In the genomic region with DNA sequence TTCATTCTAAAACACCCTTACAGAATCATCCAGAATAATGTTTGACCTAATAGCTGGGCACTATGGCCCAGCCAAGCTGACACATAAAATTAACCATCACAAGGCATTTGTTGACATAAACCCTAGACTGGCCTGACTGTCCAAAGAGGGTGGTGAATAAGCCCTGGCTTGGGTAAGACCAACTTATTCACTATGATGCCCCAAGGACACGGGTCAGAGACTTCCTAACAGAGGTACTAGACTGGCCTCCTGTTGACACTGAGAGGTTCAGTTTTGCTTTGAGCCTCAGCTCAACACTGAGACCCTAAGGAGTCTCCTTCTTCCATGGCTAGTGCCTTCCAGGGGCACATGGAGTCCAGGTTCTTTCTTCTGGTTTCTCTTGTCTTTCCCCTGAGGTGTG, we compare ENCODE assay signal across 27 cellular contexts.
"Had no signal": no experiment of that assay in that cellular context is flagged by ENCODE, and none has a peak within 500 bp of the region (broad histone marks: within the 10 kb centered on the region; RNA-seq: fewer than 3 reads in every experiment).

No MANE protein-coding gene starts in this region.

- H3K4me3 ChIP-seq: Peyer's patch, SJSA1 had no signal

- H3K27ac ChIP-seq: Peyer's patch, SJSA1 had no signal

- H3K9me3 ChIP-seq: Peyer's patch, SJSA1 had no signal

- H3K4me3 Mint-ChIP-seq: activated CD8-positive, alpha-beta T cell treated with anti-CD3 and anti-CD28 coated beads for 36 hours; activated naive CD4-positive, alpha-beta T cell treated with anti-CD3 and anti-CD28 coated beads, Interleukin-2, amount 10 ng/mL, durations not matched to agents 7 days and 5 days; activated naive CD8-positive, alpha-beta T cell treated with anti-CD3 and anti-CD28 coated beads for 36 hours; activated T-cell treated with anti-CD3 and anti-CD28 coated beads, Interleukin-2, amount 50 U/mL, for 72 hours; T-helper 2 cell treated with Interferon-gamma antibody and Interleukin-4, amounts not matched to agents 5 μg/mL and 100 μg/mL, for 36 hours had no signal

- H3K27ac Mint-ChIP-seq: activated CD8-positive, alpha-beta T cell treated with anti-CD3 and anti-CD28 coated beads for 36 hours; activated naive CD4-positive, alpha-beta T cell treated with anti-CD3 and anti-CD28 coated beads, Interleukin-2, amount 10 ng/mL, durations not matched to agents 7 days and 5 days; activated naive CD8-positive, alpha-beta T cell treated with anti-CD3 and anti-CD28 coated beads for 36 hours; activated T-cell treated with anti-CD3 and anti-CD28 coated beads, Interleukin-2, amount 50 U/mL, for 72 hours; activated T-helper 2 cell treated with anti-CD3 and anti-CD28 coated beads, Interferon-gamma antibody, Interleukin-2, Interleukin-4, amounts not matched to agents 10 μg/mL and 5 μg/mL and 100 μg/mL, durations not matched to agents 14 hours and 24 hours and 36 hours; T-helper 2 cell treated with Interferon-gamma antibody and Interleukin-4, amounts not matched to agents 5 μg/mL and 100 μg/mL, for 36 hours had no signal

- ATAC-seq: activated CD4-positive, CD25-positive, alpha-beta regulatory T cell treated with anti-CD3 and anti-CD28 coated beads, Interleukin-2, amount 50 U/mL, for 24 hours; activated CD8-positive, alpha-beta T cell treated with anti-CD3 and anti-CD28 coated beads for 36 hours; activated T-cell treated with anti-CD3 and anti-CD28 coated beads, Interleukin-2, amount 50 U/mL, for 72 hours; SK-N-SH treated with all-trans-retinoic acid at 6 μM for 48 hours had no signal

- H3K36me3 Mint-ChIP-seq: activated naive CD4-positive, alpha-beta T cell treated with anti-CD3 and anti-CD28 coated beads, Interleukin-2, amount 10 ng/mL, durations not matched to agents 7 days and 5 days; activated naive CD8-positive, alpha-beta T cell treated with anti-CD3 and anti-CD28 coated beads for 36 hours had no signal

- DNase-seq: activated CD4-positive, alpha-beta T cell treated with anti-CD3 and anti-CD28 coated beads for 4 hours; activated CD8-positive, alpha-beta memory T cell treated with anti-CD3 and anti-CD28 coated beads, Interleukin-2, amount 50 U/mL, for 4 hours; activated CD8-positive, alpha-beta T cell treated with anti-CD3 and anti-CD28 coated beads for 36 hours; activated gamma-delta T cell treated with Interleukin-2 at 50 U/mL for 16 hours; activated naive CD4-positive, alpha-beta T cell treated with anti-CD3 and anti-CD28 coated beads, Interleukin-2, amount 10 ng/mL, durations not matched to agents 7 days and 5 days; activated naive CD8-positive, alpha-beta T cell treated with anti-CD3 and anti-CD28 coated beads for 36 hours; activated T-cell treated with anti-CD3 and anti-CD28 coated beads, Interleukin-2, amount 50 U/mL, for 72 hours; aorta; central memory CD4-positive, alpha-beta T cell; Karpas-422; NCI-H1048; NCI-H146; NCI-H2029; NCI-H2107; NCI-H345; NCI-H510A; NCI-H526 treated with DMSO at 0.1 percent for 48 hours; NCI-H82; NK-92 treated with Interleukin-12 subunit alpha and Interleukin-12 subunit beta, amount 100 ng/mL, for 24 hours; Peyer's patch; SHP77; SW 1271 had no signal

- H3K9me3 Mint-ChIP-seq: activated CD8-positive, alpha-beta T cell treated with anti-CD3 and anti-CD28 coated beads for 36 hours; activated naive CD4-positive, alpha-beta T cell treated with anti-CD3 and anti-CD28 coated beads, Interleukin-2, amount 10 ng/mL, durations not matched to agents 7 days and 5 days; activated naive CD8-positive, alpha-beta T cell treated with anti-CD3 and anti-CD28 coated beads for 36 hours; activated T-cell treated with anti-CD3 and anti-CD28 coated beads, Interleukin-2, amount 50 U/mL, for 72 hours; activated T-helper 2 cell treated with anti-CD3 and anti-CD28 coated beads, Interferon-gamma antibody, Interleukin-2, Interleukin-4, amounts not matched to agents 10 μg/mL and 5 μg/mL and 100 μg/mL, durations not matched to agents 14 hours and 24 hours and 36 hours; T-helper 2 cell treated with Interferon-gamma antibody and Interleukin-4, amounts not matched to agents 5 μg/mL and 100 μg/mL, for 36 hours had no signal

- H3K36me3 ChIP-seq: Peyer's patch had no signal

- H3K27me3 ChIP-seq: Peyer's patch, SJSA1 had no signal

- H3K4me1 Mint-ChIP-seq: activated naive CD4-positive, alpha-beta T cell treated with anti-CD3 and anti-CD28 coated beads, Interleukin-2, amount 10 ng/mL, durations not matched to agents 7 days and 5 days; activated naive CD8-positive, alpha-beta T cell treated with anti-CD3 and anti-CD28 coated beads for 36 hours had no signal
